Comparison of ENCODE assay signal across 11 cellular contexts in the genomic region with DNA sequence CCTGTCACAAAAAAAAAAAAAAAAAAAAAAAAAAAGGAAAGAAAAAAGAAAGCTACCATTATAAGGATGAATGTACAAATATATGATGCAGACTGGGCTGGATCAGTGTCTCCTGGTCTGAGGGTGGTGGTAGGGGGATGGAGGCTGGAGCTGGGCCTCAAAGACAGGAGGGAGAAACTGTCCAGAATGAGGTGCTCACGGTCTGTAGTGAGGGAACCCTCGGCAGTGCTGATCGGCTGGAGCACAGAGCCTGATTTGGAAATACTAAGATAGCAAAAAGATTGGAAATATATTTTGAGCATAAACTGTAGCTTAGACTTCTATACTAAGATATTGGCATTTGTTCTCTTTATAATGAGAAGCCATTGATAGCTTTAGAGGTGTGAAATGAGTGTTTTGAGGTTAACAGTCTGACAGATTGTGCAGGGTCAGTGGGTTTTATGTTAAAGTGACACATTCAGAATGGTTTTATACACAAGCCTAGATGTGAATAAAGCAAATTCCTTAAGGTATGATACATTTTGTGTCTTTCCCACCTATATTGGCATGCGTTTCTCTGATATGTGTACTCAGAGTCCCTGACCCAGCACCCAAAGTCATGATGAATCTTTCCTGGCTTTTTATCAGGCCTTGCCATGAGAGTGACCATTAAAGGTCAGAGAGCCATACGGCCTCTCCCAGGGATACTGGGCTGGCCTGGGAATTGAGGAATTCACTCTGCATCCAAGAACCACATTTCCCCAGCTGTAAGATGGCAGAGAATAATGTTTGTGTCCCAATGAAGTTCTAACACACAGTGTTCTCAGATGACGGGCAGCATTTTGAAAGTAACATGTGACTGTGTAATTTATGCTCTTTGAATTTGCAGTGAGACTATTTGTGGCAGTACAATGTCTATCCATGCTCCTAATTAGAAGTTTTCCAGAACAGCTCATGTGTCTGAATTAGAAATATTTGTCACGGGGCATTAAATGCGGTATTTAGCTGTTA. TPM values are rescaled to one million over a fixed set of nuclear protein-coding genes. Genes with fewer than 3 reads are reported as not detected.
DNase-seq lines count a peak whose midpoint lies in the region; FAIRE-seq and TF ChIP-seq lines count a peak whose summit lies in the region.
"Had no signal": no experiment of that assay in that cellular context is flagged by ENCODE, and none has a peak within 500 bp of the region (broad histone marks: within the 10 kb centered on the region; RNA-seq: fewer than 3 reads in every experiment).

No MANE protein-coding gene starts in this region.

- H3K9ac ChIP-seq in subcutaneous abdominal adipose tissue (ENCODE audit: low read length in 5 of 5), result no peak overlapping the region

- H3K27ac Mint-ChIP-seq in HFFc6, result peak overlapping the region; percentile 23; the same call in 1 of the 2 replicates

- FAIRE-seq in H54 (lab: Jason Lieb, UNC), result no peak

- peaks cover 4% of the 10 kb centered on the region; the same call in 1 of the 2 replicates for H3K27me3 Mint-ChIP-seq in HFFc6 (ENCODE audit: insufficient read depth)

- peaks cover 19% of the 10 kb centered on the region for H3K4me1 Mint-ChIP-seq in HFFc6 (ENCODE audit: low read depth)

- H3K27ac ChIP-seq in cingulate gyrus (ENCODE audit: low read depth, low read length) (peak overlapping the region; percentile 95), subcutaneous abdominal adipose tissue (ENCODE audit: low read depth, low read length) (peak overlapping the region; percentile 76)

- no peaks in the 10 kb centered on the region for H3K27me3 ChIP-seq in subcutaneous abdominal adipose tissue (ENCODE audit: control insufficient read depth in 5 of 5, insufficient read depth in 4 of 5, low read length in 5 of 5)

- H3K9me3 ChIP-seq in subcutaneous abdominal adipose tissue (ENCODE audit: control insufficient read depth in 5 of 5, low read length in 5 of 5), result peaks cover 0 to 4% (median 0%) of the 10 kb centered on the region in 5 donors

- H3K4me1 ChIP-seq in subcutaneous abdominal adipose tissue (ENCODE audit: control insufficient read depth in 5 of 5, insufficient read depth in 5 of 5, low read length in 5 of 5), result peaks cover 7 to 30% (median 13%) of the 10 kb centered on the region in 5 donors

- no peak overlapping the region for H3K4me3 ChIP-seq in subcutaneous abdominal adipose tissue (ENCODE audit: low read depth in 1 of 5, low read length in 5 of 5)

- no peak for TF ChIP-seq CTCF in HFFc6 (IDR thresholded peaks at IDR 0.05)

- DNase-seq in HFFc6, result peak; percentile 6
- DNase-seq in left kidney (ENCODE audit: low read depth, low spot score), result peak; percentile 57
- no peak for DNase-seq in KG1 (lab: John Stamatoyannopoulos, UW)
- DNase-seq in HT-29 (ENCODE audit: low spot score), result no peak
- DNase-seq in activated effector memory CD4-positive, alpha-beta T cell treated with anti-CD3 and anti-CD28 coated beads, Interleukin-2, amount 50 U/mL, for 16 hours, result no peak
- no peak for DNase-seq in H54 (ENCODE audit: insufficient read length, low spot score)
- DNase-seq: DMS 273 treated with DMSO at 0.1 percent for 48 hours, NCI-H2227 treated with DMSO at 0.1 percent for 48 hours had no signal

- H3K36me3 ChIP-seq in subcutaneous abdominal adipose tissue (ENCODE audit: control insufficient read depth in 5 of 5, insufficient read depth in 5 of 5, low read length in 5 of 5), result no peaks in the 10 kb centered on the region

- H3K9me3 Mint-ChIP-seq in HFFc6, result no peaks in the 10 kb centered on the region

- no peak for TF ChIP-seq POLR2A in H54 (IDR thresholded peaks at IDR 0.05; ENCODE audit: low read depth, low read length)

- H3K36me3 Mint-ChIP-seq in HFFc6 (ENCODE audit: low read depth), result no peaks in the 10 kb centered on the region

- peak overlapping the region; percentile 16 for H3K4me3 Mint-ChIP-seq in HFFc6

RNA-seq across cellular contexts. Expression of gene SLC3A1, which starts 7.7 kb away (rescaled TPM):
- under 1 TPM in 2 of 6 experiments, not detected in 4; 0.07 to 0.09 TPM for total RNA-seq in HFFc6 (2021; fragmentation: NEBNext Ultra II Directional; extraction: Animal tissue kit (Norgen Biotek cat#: 25700))
- total RNA-seq in HT-29 (2014; rRNA removed; shearing (Covaris generic)), result 0.18 and 0.81 TPM in 2 replicates
- total RNA-seq: activated CD8-positive, alpha-beta memory T cell treated with anti-CD3 and anti-CD28 coated beads for 36 hours had no signal

Comparison
In these comparisons a context has a peak if more than half of its experiments do, and no peak if none do; other contexts are left out.
1. DNase-seq: peak in HFFc6 (single experiment) and left kidney (single experiment); none in KG1 (single experiment), HT-29 (single experiment), activated effector memory CD4-positive, alpha-beta T cell treated with anti-CD3 and anti-CD28 coated beads, Interleukin-2, amount 50 U/mL, for 16 hours (single experiment) and H54 (single experiment).